In genomic region chr2:106104332-106105062, GRCh38 we compare ENCODE assay signal across 8 cellular contexts.
A peak's percentile ranks its signal among the peaks of the same experiment; 100 is the strongest.
DNase-seq lines count a peak whose midpoint lies in the region; ATAC-seq and TF ChIP-seq lines count a peak whose summit lies in the region.

No MANE protein-coding gene starts in this region.

- H3K4me2 ChIP-seq in GM23248 (ENCODE audit: unreplicated experiment) (no peak overlapping the region), SK-N-SH (no peak overlapping the region)

- TF ChIP-seq CTCF in SK-N-SH (IDR thresholded peaks at IDR 0.05) (peak; percentile 98), heart left ventricle (IDR thresholded peaks at IDR 0.05) (peak; percentile 78 to 98 (median 96))

- no peak for TF ChIP-seq POLR2A in heart left ventricle (IDR thresholded peaks at IDR 0.05)

- POLR2A ChIA-PET in SK-N-SH (lab: Yijun Ruan, JAX), result no interaction called here

- no peak overlapping the region for H3K4me3 ChIP-seq in GM23248
- no peak overlapping the region; a peak in 1 of 4 replicates for H3K4me3 ChIP-seq in SK-N-SH (ENCODE audit: low read depth in 2 of 2, low read length in 1 of 2)
- no peak overlapping the region for H3K4me3 ChIP-seq in heart left ventricle

- H3K36me3 ChIP-seq in GM23248 (ENCODE audit: low read depth) (no peaks in the 10 kb centered on the region), SK-N-SH (replicated peaks in 1 of 2; ENCODE audit: control insufficient read depth in 1 of 2, insufficient read depth in 2 of 2, low read length in 1 of 2) (peaks cover 0 to 27% of the 10 kb centered on the region in 2 experiments), heart left ventricle (peaks cover 0 to 32% (median 10%) of the 10 kb centered on the region in 9 donors)

- TF ChIP-seq RAD21 in SK-N-SH (IDR thresholded peaks at IDR 0.05; ENCODE audit: low read length), result peak; percentile 96

- DNase-seq in Daoy (ENCODE audit: low read depth) (peak; percentile 49), GM23248 (peak; percentile 70), M059J (ENCODE audit: low read depth) (peak; percentile 57), SK-N-SH (peak; percentile 81), heart left ventricle (peak in 2 of 5 donors; percentile 42 to 49), pulmonary artery endothelial cell (ENCODE audit: low read depth, low spot score) (peak; percentile 24)

- intact Hi-C loops in heart left ventricle (cut with DNase I), result loop anchor here in 9 of 10 donors (1.0 to 10.0 kb wide), 14 partner anchors 88 to 483 kb away; partner anchors contain the start of genes UXS1 (in 2 of the 9) and RGPD3 (in 1 of the 9)

- no peaks in the 10 kb centered on the region for H3K9me2 ChIP-seq in GM23248 (ENCODE audit: insufficient read depth)
- H3K9me2 ChIP-seq in SK-N-SH, result no peaks in the 10 kb centered on the region

- no peaks in the 10 kb centered on the region for H3K79me2 ChIP-seq in GM23248 (ENCODE audit: insufficient read depth)
- no peaks in the 10 kb centered on the region for H3K79me2 ChIP-seq in SK-N-SH (ENCODE audit: insufficient read depth)

- H3F3A ChIP-seq in GM23248 (ENCODE audit: insufficient read depth) (no peaks in the 10 kb centered on the region), SK-N-SH (replicated peaks; ENCODE audit: insufficient read depth) (no peaks in the 10 kb centered on the region)

- H3K4me3 Mint-ChIP-seq in activated naive CD8-positive, alpha-beta T cell, result no peak overlapping the region

- H3K4me1 Mint-ChIP-seq in activated naive CD8-positive, alpha-beta T cell (ENCODE audit: low read depth), result peaks cover 23% of the 10 kb centered on the region

- no peaks in the 10 kb centered on the region for H3K27me3 Mint-ChIP-seq in activated naive CD8-positive, alpha-beta T cell

- peaks cover 5% of the 10 kb centered on the region; the same call in 1 of the 2 replicates for H3K4me1 ChIP-seq in GM23248 (ENCODE audit: insufficient read depth)
- peaks cover 4 to 7% of the 10 kb centered on the region in 2 experiments; a peak in 2 of 4 replicates for H3K4me1 ChIP-seq in SK-N-SH (ENCODE audit: control insufficient read depth in 1 of 2, insufficient read depth in 2 of 2, low read depth in 1 of 2, low read length in 1 of 2)
- peaks cover 0 to 21% (median 12%) of the 10 kb centered on the region in 12 donors for H3K4me1 ChIP-seq in heart left ventricle

- TF ChIP-seq EP300 in SK-N-SH (IDR thresholded peaks at IDR 0.05; ENCODE audit: borderline replicate concordance in 1 of 2, low read depth in 1 of 2, low read length in 1 of 2), result no peak

- H3K9me3 ChIP-seq in GM23248 (ENCODE audit: low read depth), result no peaks in the 10 kb centered on the region
- H3K9me3 ChIP-seq in SK-N-SH, result no peaks in the 10 kb centered on the region
- no peaks in the 10 kb centered on the region for H3K9me3 ChIP-seq in heart left ventricle

- H3K9ac ChIP-seq in GM23248 (no peak overlapping the region), SK-N-SH (no peak overlapping the region)

- in situ Hi-C loops in GM23248 (cut with MboI), result loop anchor here (25.0 kb wide), 1 partner anchor 433 kb away; no protein-coding TSS in a partner anchor

- H4K20me1 ChIP-seq in GM23248 (ENCODE audit: insufficient read depth) (no peaks in the 10 kb centered on the region), SK-N-SH (ENCODE audit: insufficient read depth) (no peaks in the 10 kb centered on the region)

- CTCF ChIA-PET in SK-N-SH (lab: Yijun Ruan, JAX), result interaction anchor here (0.6 to 4.6 kb wide), 29 partner anchors 11 to 781 kb away, joined by 3 to 46 read pairs (median 3); no protein-coding TSS in a partner anchor

- ATAC-seq in heart left ventricle, result peak in 3 of 4 donors; percentile 35 to 47 (median 38)
- no peak for ATAC-seq in GM18868 (IDR thresholded peaks at IDR 0.05; ENCODE audit: unreplicated experiment)

- H3K9me3 Mint-ChIP-seq in activated naive CD8-positive, alpha-beta T cell (ENCODE audit: low read depth), result no peaks in the 10 kb centered on the region

- 50 to 55% methylated on average over 16 of the region's 16 CpGs for WGBS in GM23248 (ENCODE audit: low coverage in 1 of 2, low lambda C conversion rate in 2 of 2, missing lambda C conversion rate in 2 of 2), 2 experiments
- 51% methylated on average over 16 of the region's 16 CpGs for WGBS in SK-N-SH (ENCODE audit: low lambda C conversion rate)
- WGBS in heart left ventricle, 4 donors, result 48 to 56% (median 52%) methylated on average over 16 of the region's 16 CpGs

- H3K27ac Mint-ChIP-seq in activated naive CD8-positive, alpha-beta T cell, result peak overlapping the region; percentile 41

- H3K27ac ChIP-seq in GM23248 (no peak overlapping the region), SK-N-SH (ENCODE audit: low read depth in 2 of 2, low read length in 1 of 2) (no peak overlapping the region), heart left ventricle (no peak overlapping the region)

- H2AFZ ChIP-seq in GM23248 (no peak overlapping the region), SK-N-SH (ENCODE audit: low read depth) (no peak overlapping the region)

- no peaks in the 10 kb centered on the region for H3K27me3 ChIP-seq in GM23248 (replicated peaks; ENCODE audit: insufficient read depth)
- H3K27me3 ChIP-seq in SK-N-SH (ENCODE audit: insufficient read depth), result no peaks in the 10 kb centered on the region
- H3K27me3 ChIP-seq in heart left ventricle, result no peaks in the 10 kb centered on the region

- peaks cover 2% of the 10 kb centered on the region for H3K36me3 Mint-ChIP-seq in activated naive CD8-positive, alpha-beta T cell

TF ChIP-seq in SK-N-SH, 30 proteins besides CTCF, POLR2A, EP300 and RAD21:
- TF ChIP-seq NRF1 (IDR thresholded peaks at IDR 0.05; ENCODE audit: low read depth, low read length) (peak; percentile 22; the same call in 1 of the 2 replicates), IRF3 (IDR thresholded peaks at IDR 0.05; ENCODE audit: low read depth, low read length) (no peak), FOXM1 (IDR thresholded peaks at IDR 0.05; ENCODE audit: low read depth) (no peak), SMC3 (IDR thresholded peaks at IDR 0.05; ENCODE audit: low read depth, low read length) (peak; percentile 82)
